In the genomic region with DNA sequence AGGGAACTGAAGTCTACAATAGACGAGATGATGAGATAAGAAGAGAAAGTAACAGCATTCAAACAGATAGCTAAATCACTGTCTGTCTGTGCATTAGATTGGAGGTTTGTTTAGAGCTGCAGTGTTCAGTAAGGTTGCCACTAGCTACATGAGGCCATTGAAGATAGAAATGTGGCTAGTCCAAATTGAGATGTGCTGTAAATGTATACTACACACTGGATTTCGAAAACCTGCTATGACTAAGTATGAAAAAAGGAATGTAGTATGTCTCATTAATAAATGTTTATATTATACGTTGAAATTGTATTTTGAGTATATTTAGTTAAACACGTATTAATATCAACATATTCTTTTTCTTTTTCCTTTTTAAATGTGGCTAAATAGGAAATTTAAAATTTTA, we compare ENCODE assay signal across 37 cellular contexts.
"Had no signal": no experiment of that assay in that cellular context is flagged by ENCODE, and none has a peak within 500 bp of the region (broad histone marks: within the 10 kb centered on the region; RNA-seq: fewer than 3 reads in every experiment).

No MANE protein-coding gene starts in this region.

- H3K27ac ChIP-seq: adrenal gland, brain microvascular endothelial cell, epithelial cell of prostate, esophagus squamous epithelium, gastrocnemius medialis, hepatocyte, pancreas, prostate gland, skin epidermis, vagina, WERI-Rb-1 had no signal

- H3K27me3 Mint-ChIP-seq: activated naive CD8-positive, alpha-beta T cell treated with anti-CD3 and anti-CD28 coated beads for 36 hours; dendritic cell treated with granulocyte-macrophage colony-stimulating factor and Interleukin-4, amounts not matched to agents 40 ng/mL and 50 ng/mL, for 4 days; naive B cell; stimulated activated naive CD8-positive, alpha-beta T cell treated with anti-CD3 and anti-CD28 coated beads, Interleukin-15, Interleukin-2, amounts not matched to agents 100 ng/mL and 50 ng/mL, for 24 hours; type B pancreatic cell had no signal

- H3K9me3 Mint-ChIP-seq: activated naive CD4-positive, alpha-beta T cell treated with anti-CD3 and anti-CD28 coated beads for 36 hours; activated naive CD8-positive, alpha-beta T cell treated with anti-CD3 and anti-CD28 coated beads for 36 hours; dendritic cell treated with granulocyte-macrophage colony-stimulating factor and Interleukin-4, amounts not matched to agents 40 ng/mL and 50 ng/mL, for 4 days; endodermal cell; naive B cell; neural crest cell; stimulated activated naive CD8-positive, alpha-beta T cell treated with anti-CD3 and anti-CD28 coated beads, Interleukin-15, Interleukin-2, amounts not matched to agents 100 ng/mL and 50 ng/mL, for 24 hours; T-helper 1 cell treated with Interleukin-12 subunit alpha and Interleukin-12 subunit beta and Interleukin-4 antibody, amounts not matched to agents 30 μg/mL and 1 μg/mL, for 36 hours; type B pancreatic cell had no signal

- DNase-seq: activated CD4-positive, alpha-beta T cell treated with anti-CD3 and anti-CD28 coated beads for 48 hours; activated CD4-positive, alpha-beta T cell treated with anti-CD3 and anti-CD28 coated beads, Interleukin-2, amount 50 U/mL, for 48 hours; activated CD8-positive, alpha-beta memory T cell treated with anti-CD3 and anti-CD28 coated beads for 24 hours; activated effector memory CD4-positive, alpha-beta T cell treated with Interleukin-2 at 50 U/mL for 16 hours; activated naive CD4-positive, alpha-beta T cell treated with anti-CD3 and anti-CD28 coated beads for 36 hours; activated naive CD8-positive, alpha-beta T cell treated with anti-CD3 and anti-CD28 coated beads for 36 hours; adrenal gland; brain microvascular endothelial cell; central memory CD4-positive, alpha-beta T cell; endodermal cell; esophagus squamous epithelium; gastrocnemius medialis; left colon; mammary epithelial cell; naive B cell; nucleus accumbens; pancreas; retina; stimulated activated CD4-positive, alpha-beta T cell treated with anti-CD3 and anti-CD28 coated beads, Interleukin-12 subunit alpha, Interleukin-12 subunit beta, amount 100 ng/mL, for 4 hours; stimulated activated CD4-positive, alpha-beta T cell treated with anti-CD3 and anti-CD28 coated beads, Interleukin-4, amount 100 ng/mL, for 1 hour; T-helper 9 cell; WERI-Rb-1 had no signal

- H3K79me2 ChIP-seq: hepatocyte had no signal

- H3K9me3 ChIP-seq: adrenal gland, esophagus squamous epithelium, gastrocnemius medialis, pancreas, prostate gland, vagina had no signal

- H3K4me1 Mint-ChIP-seq: activated naive CD8-positive, alpha-beta T cell treated with anti-CD3 and anti-CD28 coated beads for 36 hours; naive B cell; neural crest cell had no signal

- H3K4me3 Mint-ChIP-seq: activated naive CD4-positive, alpha-beta T cell treated with anti-CD3 and anti-CD28 coated beads for 36 hours; activated naive CD8-positive, alpha-beta T cell treated with anti-CD3 and anti-CD28 coated beads for 36 hours; dendritic cell treated with granulocyte-macrophage colony-stimulating factor and Interleukin-4, amounts not matched to agents 40 ng/mL and 50 ng/mL, for 4 days; endodermal cell; naive B cell; neural crest cell; stimulated activated naive CD8-positive, alpha-beta T cell treated with anti-CD3 and anti-CD28 coated beads, Interleukin-15, Interleukin-2, amounts not matched to agents 100 ng/mL and 50 ng/mL, for 24 hours; T-helper 1 cell treated with Interleukin-12 subunit alpha and Interleukin-12 subunit beta and Interleukin-4 antibody, amounts not matched to agents 30 μg/mL and 1 μg/mL, for 36 hours; type B pancreatic cell had no signal

- H3K27me3 ChIP-seq: adrenal gland, brain microvascular endothelial cell, esophagus squamous epithelium, gastrocnemius medialis, hepatocyte, pancreas, vagina had no signal

- H3K36me3 ChIP-seq: adrenal gland, brain microvascular endothelial cell, esophagus squamous epithelium, gastrocnemius medialis, pancreas, prostate gland, vagina, WERI-Rb-1 had no signal

- H3K27ac Mint-ChIP-seq: activated naive CD4-positive, alpha-beta T cell treated with anti-CD3 and anti-CD28 coated beads for 36 hours; activated naive CD8-positive, alpha-beta T cell treated with anti-CD3 and anti-CD28 coated beads for 36 hours; dendritic cell treated with granulocyte-macrophage colony-stimulating factor and Interleukin-4, amounts not matched to agents 40 ng/mL and 50 ng/mL, for 4 days; endodermal cell; naive B cell; stimulated activated naive CD8-positive, alpha-beta T cell treated with anti-CD3 and anti-CD28 coated beads, Interleukin-15, Interleukin-2, amounts not matched to agents 100 ng/mL and 50 ng/mL, for 24 hours; T-helper 1 cell treated with Interleukin-12 subunit alpha and Interleukin-12 subunit beta and Interleukin-4 antibody, amounts not matched to agents 30 μg/mL and 1 μg/mL, for 36 hours; type B pancreatic cell had no signal

- H2AFZ ChIP-seq: hepatocyte had no signal

- H3K4me1 ChIP-seq: adrenal gland, esophagus squamous epithelium, gastrocnemius medialis, pancreas, prostate gland, vagina had no signal

- H3K36me3 Mint-ChIP-seq: type B pancreatic cell had no signal

- H3K4me3 ChIP-seq: adrenal gland, esophagus squamous epithelium, gastrocnemius medialis, hepatocyte, pancreas, prostate gland, skin epidermis, vagina had no signal

- H3K4me2 ChIP-seq: hepatocyte had no signal

- ATAC-seq: activated CD4-positive, CD25-positive, alpha-beta regulatory T cell treated with anti-CD3 and anti-CD28 coated beads, Interleukin-2, amount 50 U/mL, for 24 hours; gastrocnemius medialis; left colon; pancreas; sciatic nerve had no signal

- FAIRE-seq: astrocyte, keratinocyte, pancreas, TTC549 had no signal
